Comparison of ENCODE assay signal across 8 cellular contexts in genomic region chr2:64918220-64918886, GRCh38.
A peak's percentile ranks its signal among the peaks of the same experiment; 100 is the strongest.
DNase-seq lines count a peak whose midpoint lies in the region; ATAC-seq and TF ChIP-seq lines count a peak whose summit lies in the region.
"Had no signal": no experiment of that assay in that cellular context is flagged by ENCODE, and none has a peak within 500 bp of the region (broad histone marks: within the 10 kb centered on the region; RNA-seq: fewer than 3 reads in every experiment).

No MANE protein-coding gene starts in this region.

- in situ Hi-C loops in HAP-1 (cut with MboI; ENCODE audit: low sequenced_read_pairs), result loop anchor here (5.0 to 25.0 kb wide), 3 partner anchors 119 to 644 kb away; no protein-coding TSS in a partner anchor

- peak overlapping the region; percentile 39 for H3K4me3 ChIP-seq in HAP-1
- peak overlapping the region; percentile 27 for H3K4me3 ChIP-seq in right cardiac atrium (ENCODE audit: low read length)
- peak overlapping the region; percentile 54 for H3K4me3 ChIP-seq in smooth muscle cell
- H3K4me3 ChIP-seq: mucosa of descending colon had no signal

- H3K79me2 ChIP-seq in smooth muscle cell (ENCODE audit: low read depth), result no peaks in the 10 kb centered on the region

- no peaks in the 10 kb centered on the region for H3K27me3 ChIP-seq in HAP-1 (ENCODE audit: low read depth)
- no peaks in the 10 kb centered on the region for H3K27me3 ChIP-seq in right cardiac atrium (ENCODE audit: control insufficient read depth, insufficient read depth)
- H3K27me3 ChIP-seq in smooth muscle cell (ENCODE audit: low read depth), result no peaks in the 10 kb centered on the region

- H3K36me3 ChIP-seq in HAP-1 (replicated peaks) (no peaks in the 10 kb centered on the region), smooth muscle cell (ENCODE audit: low read depth) (no peaks in the 10 kb centered on the region)

- H3F3A ChIP-seq in smooth muscle cell (ENCODE audit: low read depth), result no peaks in the 10 kb centered on the region

- H3K9ac ChIP-seq in smooth muscle cell (ENCODE audit: low read depth), result no peak overlapping the region

- peaks cover 14% of the 10 kb centered on the region for H3K4me1 ChIP-seq in HAP-1
- H3K4me1 ChIP-seq in right cardiac atrium (ENCODE audit: control insufficient read depth, insufficient read depth, low read length), result no peaks in the 10 kb centered on the region
- H3K4me1 ChIP-seq in smooth muscle cell (ENCODE audit: low read depth), result no peaks in the 10 kb centered on the region

- H3K9me3 ChIP-seq in HAP-1 (no peaks in the 10 kb centered on the region), right cardiac atrium (ENCODE audit: control insufficient read depth, low read length) (no peaks in the 10 kb centered on the region), smooth muscle cell (replicated peaks; ENCODE audit: low read depth) (no peaks in the 10 kb centered on the region)
- H3K9me3 ChIP-seq: mucosa of descending colon had no signal

- ATAC-seq in right cardiac atrium, result peak in 1 of 2 donors; percentile 6

- no peaks in the 10 kb centered on the region for H4K20me1 ChIP-seq in smooth muscle cell (ENCODE audit: low read depth)

- WGBS in right cardiac atrium, result 88% methylated on average over 8 of the region's 8 CpGs
- 84% methylated on average over 8 of the region's 8 CpGs for WGBS in smooth muscle cell (ENCODE audit: low lambda C conversion rate)

- H3K27ac ChIP-seq in VCaP (peak overlapping the region; percentile 71), right cardiac atrium (ENCODE audit: low read length) (no peak overlapping the region), smooth muscle cell (ENCODE audit: low read depth) (no peak overlapping the region)

- intact Hi-C loops in right cardiac atrium (cut with DNase I), result loop anchor here in 3 of 4 donors (5.0 to 10.0 kb wide), 3 partner anchors 119 to 646 kb away; no protein-coding TSS in a partner anchor

- H3K4me2 ChIP-seq in smooth muscle cell, result peak overlapping the region; percentile 79

- DNase-seq in HAP-1 (ENCODE audit: low spot score in 2 of 2) (no peak), right cardiac atrium (no peak), smooth muscle cell (lab: John Stamatoyannopoulos, UW; ENCODE audit: unreplicated experiment) (no peak), kidney glomerular epithelial cell (lab: John Stamatoyannopoulos, UW) (no peak), NCI-H1092 (lab: John Stamatoyannopoulos, UW) (no peak), DMS114 treated with DMSO at 0.1 percent for 48 hours (lab: John Stamatoyannopoulos, UW; ENCODE audit: unreplicated experiment) (no peak)

- peak overlapping the region; percentile 76 for H2AFZ ChIP-seq in smooth muscle cell (ENCODE audit: low read depth)

- TF ChIP-seq CTCF in VCaP (conservative IDR thresholded peaks at IDR 0.05) (no peak), smooth muscle cell (IDR thresholded peaks at IDR 0.05; ENCODE audit: borderline replicate concordance, insufficient read depth, poor library complexity, severe bottlenecking) (no peak)
